ENCODE assay signal across 25 cellular contexts in the genomic region with DNA sequence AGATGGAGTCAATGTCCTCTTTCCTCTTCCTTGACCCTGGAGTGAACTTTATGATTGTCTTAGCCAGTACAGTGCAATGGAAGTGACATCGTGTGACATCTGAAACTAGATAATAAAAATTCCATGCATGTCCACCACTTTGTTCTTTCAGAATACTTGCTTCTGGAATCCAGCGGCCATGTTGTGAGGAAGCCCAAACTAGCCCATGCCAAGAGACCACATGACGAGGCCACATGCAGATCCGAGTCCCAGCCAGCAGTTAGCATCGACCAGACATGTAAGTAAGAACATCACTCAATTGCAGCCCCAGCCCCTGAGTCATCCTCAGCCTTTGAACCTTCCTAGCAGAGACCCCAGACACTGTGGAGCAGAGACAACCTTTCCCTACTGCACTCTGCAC.
"Had no signal": no experiment of that assay in that cellular context is flagged by ENCODE, and none has a peak within 500 bp of the region (broad histone marks: within the 10 kb centered on the region; RNA-seq: fewer than 3 reads in every experiment).

No MANE protein-coding gene starts in this region.

- H3K4me1 ChIP-seq: left lung, lower lobe of right lung, pancreas, prostate gland, sigmoid colon, spleen, tibial nerve, uterus had no signal

- H3K4me3 Mint-ChIP-seq: immature natural killer cell; mesothelial cell of epicardium; naive B cell; natural killer cell treated with Interleukin-12 subunit alpha and Interleukin-12 subunit beta and Interleukin-15 and Interleukin-18, amount 100 ng/mL, for 72 hours; stimulated activated memory B cell treated with anti-CD40 and anti-IgM and Interleukin-4, amounts not matched to agents 10 μg/mL and 1 μg/mL and 100 μg/mL, for 72 hours; stimulated activated naive CD8-positive, alpha-beta T cell treated with anti-CD3 and anti-CD28 coated beads, Interleukin-15, amount 100 ng/mL, for 72 hours; type B pancreatic cell had no signal

- H3K27me3 Mint-ChIP-seq: natural killer cell treated with Interleukin-12 subunit alpha and Interleukin-12 subunit beta and Interleukin-15 and Interleukin-18, amount 100 ng/mL, for 72 hours; stimulated activated naive CD8-positive, alpha-beta T cell treated with anti-CD3 and anti-CD28 coated beads, Interleukin-15, amount 100 ng/mL, for 72 hours; type B pancreatic cell had no signal

- H3K9me3 ChIP-seq: pancreas, prostate gland, uterus had no signal

- FAIRE-seq: islet of Langerhans, kidney, pancreas, small intestine had no signal

- ATAC-seq: left colon; left lung; lower lobe of right lung; pancreas; right cardiac atrium; stimulated activated memory B cell treated with anti-CD40 and anti-IgM and Interleukin-4, amounts not matched to agents 10 μg/mL and 1 μg/mL and 100 μg/mL, for 72 hours had no signal

- H3K36me3 Mint-ChIP-seq: mesothelial cell of epicardium; naive B cell; natural killer cell treated with Interleukin-12 subunit alpha and Interleukin-12 subunit beta and Interleukin-15 and Interleukin-18, amount 100 ng/mL, for 72 hours; stimulated activated memory B cell treated with anti-CD40 and anti-IgM and Interleukin-4, amounts not matched to agents 10 μg/mL and 1 μg/mL and 100 μg/mL, for 72 hours; type B pancreatic cell had no signal

- H3K9me3 Mint-ChIP-seq: natural killer cell treated with Interleukin-12 subunit alpha and Interleukin-12 subunit beta and Interleukin-15 and Interleukin-18, amount 100 ng/mL, for 72 hours; stimulated activated memory B cell treated with anti-CD40 and anti-IgM and Interleukin-4, amounts not matched to agents 10 μg/mL and 1 μg/mL and 100 μg/mL, for 72 hours had no signal

- H3K4me3 ChIP-seq: left lung, lower lobe of right lung, pancreas, prostate gland, sigmoid colon, spleen, tibial nerve, uterus had no signal

- H3K27ac ChIP-seq: left lung, lower lobe of right lung, pancreas, prostate gland, sigmoid colon, spleen, tibial nerve, uterus had no signal

- H3K4me1 Mint-ChIP-seq: immature natural killer cell; naive B cell; stimulated activated memory B cell treated with anti-CD40 and anti-IgM and Interleukin-4, amounts not matched to agents 10 μg/mL and 1 μg/mL and 100 μg/mL, for 72 hours; stimulated activated naive CD8-positive, alpha-beta T cell treated with anti-CD3 and anti-CD28 coated beads, Interleukin-15, amount 100 ng/mL, for 72 hours had no signal

- DNase-seq: hypothalamus; immature natural killer cell; kidney; left colon; left lung; lower lobe of right lung; mesendoderm; naive B cell; pancreas; posterior cingulate gyrus; retina; right cardiac atrium; sigmoid colon; small intestine; spleen; stimulated activated naive CD8-positive, alpha-beta T cell treated with anti-CD3 and anti-CD28 coated beads, Interleukin-15, amount 100 ng/mL, for 72 hours; substantia nigra; uterus had no signal

- H3K36me3 ChIP-seq: left lung, lower lobe of right lung, pancreas, prostate gland, sigmoid colon, spleen, tibial nerve, uterus had no signal

- H3K27ac Mint-ChIP-seq: mesothelial cell of epicardium; stimulated activated memory B cell treated with anti-CD40 and anti-IgM and Interleukin-4, amounts not matched to agents 10 μg/mL and 1 μg/mL and 100 μg/mL, for 72 hours; type B pancreatic cell had no signal

- H3K27me3 ChIP-seq: left lung, pancreas, sigmoid colon, spleen, tibial nerve, uterus had no signal
